In the genomic region with DNA sequence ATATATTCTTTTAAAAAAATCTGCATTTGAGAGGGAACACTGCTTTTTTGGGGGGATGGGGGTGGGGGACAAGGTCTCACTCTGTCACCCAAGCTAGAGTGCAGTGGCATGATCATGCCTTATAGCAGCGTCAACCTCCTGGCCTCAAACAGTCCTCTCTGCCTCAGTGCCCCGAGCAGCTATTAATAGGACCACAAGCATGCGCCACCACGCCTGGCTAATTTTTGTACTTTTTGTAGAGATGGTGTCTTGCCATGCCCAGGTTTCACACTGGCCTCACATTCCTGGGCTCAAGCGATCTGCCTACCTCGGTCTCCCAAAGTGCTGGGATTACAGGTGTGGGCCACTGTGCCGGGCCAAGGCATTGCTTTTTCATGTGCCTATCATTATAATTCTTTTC, we compare ENCODE assay signal across 20 cellular contexts.
DNase-seq lines count a peak whose midpoint lies in the region; ATAC-seq and TF ChIP-seq lines count a peak whose summit lies in the region.
"Had no signal": no experiment of that assay in that cellular context is flagged by ENCODE, and none has a peak within 500 bp of the region (broad histone marks: within the 10 kb centered on the region; RNA-seq: fewer than 3 reads in every experiment).

No MANE protein-coding gene starts in this region.

- H3K27ac Mint-ChIP-seq in activated B cell treated with CpG ODN at 0.5 μM for 24 hours = no peak overlapping the region

- TF ChIP-seq CTCF in DOHH2 (IDR thresholded peaks at IDR 0.05; ENCODE audit: low read depth, low read length, poor library complexity, severe bottlenecking) (no peak), activated B cell treated with CpG ODN at 0.5 μM for 24 hours (IDR thresholded peaks at IDR 0.05) (no peak), SK-N-SH (IDR thresholded peaks at IDR 0.05) (no peak)

- H3K27me3 Mint-ChIP-seq in activated B cell treated with CpG ODN at 0.5 μM for 24 hours = no peaks in the 10 kb centered on the region
- H3K27me3 Mint-ChIP-seq: T-cell had no signal

- H3K4me2 ChIP-seq in DOHH2 (ENCODE audit: low read length) = peak overlapping the region; percentile 37
- no peak overlapping the region for H3K4me2 ChIP-seq in SK-N-SH

- H3K27ac ChIP-seq in DOHH2 (ENCODE audit: low read depth, low read length) = no peak overlapping the region
- H3K27ac ChIP-seq in SK-N-SH (ENCODE audit: low read depth in 2 of 2, low read length in 1 of 2) = no peak overlapping the region
- H3K27ac ChIP-seq: C4-2B, SJCRH30 had no signal

- 97% methylated on average over 7 of the region's 7 CpGs for WGBS in SK-N-SH (ENCODE audit: low lambda C conversion rate)

- no peak for TF ChIP-seq RAD21 in SK-N-SH (IDR thresholded peaks at IDR 0.05; ENCODE audit: low read length)

- H3K9me2 ChIP-seq in DOHH2 (replicated peaks; ENCODE audit: control insufficient read depth, low read length) = no peaks in the 10 kb centered on the region
- H3K9me2 ChIP-seq in SK-N-SH = no peaks in the 10 kb centered on the region

- H3K4me3 Mint-ChIP-seq in activated B cell treated with CpG ODN at 0.5 μM for 24 hours = no peak overlapping the region
- H3K4me3 Mint-ChIP-seq: T-cell had no signal

- ATAC-seq in GM19397 (IDR thresholded peaks at IDR 0.05; ENCODE audit: unreplicated experiment) = peak; percentile 61
- peak; percentile 60 for ATAC-seq in HG03159 (IDR thresholded peaks at IDR 0.05; ENCODE audit: unreplicated experiment)
- peak; percentile 49 for ATAC-seq in activated B cell treated with CpG ODN at 0.5 μM for 24 hours (ENCODE audit: low read depth)
- no peak for ATAC-seq in HG03095 (IDR thresholded peaks at IDR 0.05; ENCODE audit: unreplicated experiment)
- ATAC-seq: HepG2, T-cell had no signal

- H4K20me1 ChIP-seq in DOHH2 (ENCODE audit: control insufficient read depth, insufficient read depth, low read depth, low read length) (no peaks in the 10 kb centered on the region), SK-N-SH (ENCODE audit: insufficient read depth) (no peaks in the 10 kb centered on the region)

- H3K27me3 ChIP-seq in DOHH2 (ENCODE audit: control insufficient read depth, low read length) (no peaks in the 10 kb centered on the region), SK-N-SH (ENCODE audit: insufficient read depth) (no peaks in the 10 kb centered on the region)
- H3K27me3 ChIP-seq: MG63, SJCRH30 had no signal

- peaks cover 58% of the 10 kb centered on the region for H3K36me3 Mint-ChIP-seq in activated B cell treated with CpG ODN at 0.5 μM for 24 hours (ENCODE audit: low read depth)

- H3K79me2 ChIP-seq in DOHH2 (ENCODE audit: control insufficient read depth, low read length) (no peaks in the 10 kb centered on the region), SK-N-SH (ENCODE audit: insufficient read depth) (no peaks in the 10 kb centered on the region)

- no peak overlapping the region for H3K9ac ChIP-seq in SK-N-SH

- H3K9me3 ChIP-seq in DOHH2 (ENCODE audit: control insufficient read depth, insufficient read depth, low read length) (peaks cover 4% of the 10 kb centered on the region; the same call in 1 of the 2 replicates), SK-N-SH (no peaks in the 10 kb centered on the region)
- H3K9me3 ChIP-seq: MG63, SJCRH30 had no signal

- H3K4me1 ChIP-seq in DOHH2 (ENCODE audit: control insufficient read depth, low read length) (peaks cover 27% of the 10 kb centered on the region), SK-N-SH (ENCODE audit: control insufficient read depth in 1 of 2, insufficient read depth in 2 of 2, low read depth in 1 of 2, low read length in 1 of 2) (no peaks in the 10 kb centered on the region)
- H3K4me1 ChIP-seq: Caco-2, SJCRH30 had no signal

- CTCF ChIA-PET in activated B cell treated with CpG ODN at 0.5 μM for 24 hours (lab: Charles Lee) (no interaction called here), SK-N-SH (lab: Yijun Ruan, JAX) (interaction anchor here (0.9 to 1.8 kb wide), 2 partner anchors 13 to 422 kb away, joined by 3 to 4 read pairs; no protein-coding TSS in a partner anchor)

- intact Hi-C loops in activated B cell treated with CpG ODN at 0.5 μM for 24 hours (cut with micrococcal nuclease) = no loop called here

- peaks cover 3% of the 10 kb centered on the region for H3K9me3 Mint-ChIP-seq in activated B cell treated with CpG ODN at 0.5 μM for 24 hours
- H3K9me3 Mint-ChIP-seq: T-cell had no signal

- H3K4me1 Mint-ChIP-seq in activated B cell treated with CpG ODN at 0.5 μM for 24 hours = peaks cover 18% of the 10 kb centered on the region
- H3K4me1 Mint-ChIP-seq: T-cell had no signal

- H3F3A ChIP-seq in DOHH2 (ENCODE audit: control insufficient read depth, insufficient read depth) (no peaks in the 10 kb centered on the region), SK-N-SH (replicated peaks; ENCODE audit: insufficient read depth) (no peaks in the 10 kb centered on the region)

- peak overlapping the region; percentile 33 for H3K4me3 ChIP-seq in DOHH2 (ENCODE audit: low read length)
- H3K4me3 ChIP-seq in SK-N-SH (ENCODE audit: low read depth in 2 of 2, low read length in 1 of 2) = no peak overlapping the region
- H3K4me3 ChIP-seq: MG63, SJCRH30 had no signal

- TF ChIP-seq EP300 in SK-N-SH (IDR thresholded peaks at IDR 0.05; ENCODE audit: borderline replicate concordance in 1 of 2, low read depth in 1 of 2, low read length in 1 of 2) = no peak

- POLR2A ChIA-PET in activated B cell treated with CpG ODN at 0.5 μM for 24 hours (lab: Charles Lee) (no interaction called here), SK-N-SH (lab: Yijun Ruan, JAX) (no interaction called here)

- H3K36me3 ChIP-seq in DOHH2 (ENCODE audit: control insufficient read depth, low read length) (peaks cover 20% of the 10 kb centered on the region), SK-N-SH (replicated peaks in 1 of 2; ENCODE audit: control insufficient read depth in 1 of 2, insufficient read depth in 2 of 2, low read length in 1 of 2) (peaks cover 13 to 36% of the 10 kb centered on the region in 2 experiments)

- DNase-seq in activated B cell treated with CpG ODN at 0.5 μM for 24 hours (no peak), NCI-H345 treated with DMSO at 0.1 percent for 48 hours (lab: John Stamatoyannopoulos, UW; ENCODE audit: unreplicated experiment) (no peak), SK-N-SH (no peak), GF-D8 (lab: John Stamatoyannopoulos, UW) (no peak)
- DNase-seq: Caco-2, H7, MG63, NCI-H1105, NCI-H1930, NCI-H2171, NCI-H510A, SJCRH30, T-cell, T1000 had no signal

- H2AFZ ChIP-seq in SK-N-SH (ENCODE audit: low read depth) = no peak overlapping the region

TF ChIP-seq in SK-N-SH, 30 proteins besides CTCF, POLR2A, EP300 and RAD21 (continues in another document):
- TF ChIP-seq TAF1 (IDR thresholded peaks at IDR 0.05; ENCODE audit: borderline replicate concordance, low read depth, low read length) = no peak
- TF ChIP-seq EZH2phosphoT487 (IDR thresholded peaks at IDR 0.05; ENCODE audit: borderline replicate concordance, low read depth) = no peak
- no peak for TF ChIP-seq RCOR1 (IDR thresholded peaks at IDR 0.05; ENCODE audit: low read length)
- no peak for TF ChIP-seq POLR2AphosphoS5 (IDR thresholded peaks at IDR 0.05; ENCODE audit: low read depth, low read length)
- TF ChIP-seq NFIC (IDR thresholded peaks at IDR 0.05; ENCODE audit: borderline replicate concordance) = no peak
- no peak for TF ChIP-seq ZBTB33 (IDR thresholded peaks at IDR 0.05; ENCODE audit: borderline replicate concordance, low read depth)
- no peak for TF ChIP-seq SMC3 (IDR thresholded peaks at IDR 0.05; ENCODE audit: low read depth, low read length)
- no peak for TF ChIP-seq PBX3 (IDR thresholded peaks at IDR 0.05)
- no peak for TF ChIP-seq USF1 (IDR thresholded peaks at IDR 0.05; ENCODE audit: borderline replicate concordance, low read depth)
